In the genomic region with DNA sequence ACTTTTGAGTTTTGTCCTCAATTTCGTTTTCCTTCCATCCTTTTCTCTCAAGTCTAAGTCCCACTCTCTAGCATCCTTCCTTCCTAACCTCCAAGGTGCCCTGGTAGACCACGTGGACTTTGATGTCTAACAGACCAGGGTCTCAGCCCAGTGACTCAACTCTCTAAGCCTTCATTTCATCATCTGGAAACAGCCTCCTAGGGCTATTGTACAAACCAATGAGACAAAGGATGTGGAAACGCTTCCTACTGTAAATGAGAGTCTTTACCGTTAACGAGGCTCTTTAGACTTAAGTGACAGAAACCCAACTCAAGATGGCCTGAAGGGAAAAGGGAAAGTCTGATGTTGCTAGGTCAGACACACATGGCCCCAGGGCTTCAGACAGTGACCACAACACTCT, we compare ENCODE assay signal across 15 cellular contexts. TPM values are rescaled to one million over a fixed set of nuclear protein-coding genes. Genes with fewer than 3 reads are reported as not detected.
DNase-seq lines count a peak whose midpoint lies in the region; ATAC-seq and TF ChIP-seq lines count a peak whose summit lies in the region.
"Had no signal": no experiment of that assay in that cellular context is flagged by ENCODE, and none has a peak within 500 bp of the region (broad histone marks: within the 10 kb centered on the region; RNA-seq: fewer than 3 reads in every experiment).

No MANE protein-coding gene starts in this region.

- H3K36me3 Mint-ChIP-seq in activated T-cell treated with anti-CD3 and anti-CD28 coated beads, Interleukin-2, amount 50 U/mL, for 4 hours (ENCODE audit: insufficient read depth), result no peaks in the 10 kb centered on the region
- H3K36me3 Mint-ChIP-seq in stimulated activated naive CD8-positive, alpha-beta T cell treated with anti-CD3 and anti-CD28 coated beads, Interleukin-15, Interleukin-2, amounts not matched to agents 100 ng/mL and 50 ng/mL, for 24 hours (ENCODE audit: low read depth), result no peaks in the 10 kb centered on the region
- H3K36me3 Mint-ChIP-seq in endodermal cell (ENCODE audit: low read depth), result no peaks in the 10 kb centered on the region

- no peak overlapping the region for H3K27ac ChIP-seq in endodermal cell (ENCODE audit: low read depth, low read length)
- H3K27ac ChIP-seq: left ventricle myocardium inferior had no signal

- no peaks in the 10 kb centered on the region for H3K9me3 Mint-ChIP-seq in activated T-cell treated with anti-CD3 and anti-CD28 coated beads, Interleukin-2, amount 50 U/mL, for 4 hours
- no peaks in the 10 kb centered on the region for H3K9me3 Mint-ChIP-seq in stimulated activated naive CD8-positive, alpha-beta T cell treated with anti-CD3 and anti-CD28 coated beads, Interleukin-15, Interleukin-2, amounts not matched to agents 100 ng/mL and 50 ng/mL, for 24 hours
- no peaks in the 10 kb centered on the region for H3K9me3 Mint-ChIP-seq in endodermal cell
- H3K9me3 Mint-ChIP-seq: activated B cell treated with CpG ODN at 0.5 μM for 24 hours had no signal

- no peaks in the 10 kb centered on the region for H3K36me3 ChIP-seq in endodermal cell (ENCODE audit: control insufficient read depth, insufficient read depth, low read length)
- H3K36me3 ChIP-seq: left ventricle myocardium inferior had no signal

- intact Hi-C loops in posterior cingulate gyrus (cut with DNase I), result no loop called here

- no peaks in the 10 kb centered on the region for H3K9me3 ChIP-seq in endodermal cell (ENCODE audit: control insufficient read depth, low read length)
- H3K9me3 ChIP-seq: left ventricle myocardium inferior had no signal

- H3K27ac Mint-ChIP-seq in stimulated activated naive CD8-positive, alpha-beta T cell treated with anti-CD3 and anti-CD28 coated beads, Interleukin-15, Interleukin-2, amounts not matched to agents 100 ng/mL and 50 ng/mL, for 24 hours, result peak overlapping the region; percentile 81
- no peak overlapping the region for H3K27ac Mint-ChIP-seq in endodermal cell
- H3K27ac Mint-ChIP-seq: activated B cell treated with CpG ODN at 0.5 μM for 24 hours; naive thymus-derived CD8-positive, alpha-beta T cell had no signal

- peak in 1 of 2 donors; percentile 58 for ATAC-seq in activated T-cell treated with anti-CD3 and anti-CD28 coated beads, Interleukin-2, amount 50 U/mL, for 4 hours
- ATAC-seq: naive thymus-derived CD8-positive, alpha-beta T cell had no signal

- peaks cover 3% of the 10 kb centered on the region for H3K4me1 ChIP-seq in endodermal cell (ENCODE audit: control insufficient read depth, insufficient read depth, low read length)
- H3K4me1 ChIP-seq: left ventricle myocardium inferior had no signal

- H3K4me1 Mint-ChIP-seq in activated T-cell treated with anti-CD3 and anti-CD28 coated beads, Interleukin-2, amount 50 U/mL, for 4 hours (ENCODE audit: low read depth), result peaks cover 8% of the 10 kb centered on the region
- peaks cover 15% of the 10 kb centered on the region for H3K4me1 Mint-ChIP-seq in stimulated activated naive CD8-positive, alpha-beta T cell treated with anti-CD3 and anti-CD28 coated beads, Interleukin-15, Interleukin-2, amounts not matched to agents 100 ng/mL and 50 ng/mL, for 24 hours (ENCODE audit: low read depth)
- peaks cover 16% of the 10 kb centered on the region for H3K4me1 Mint-ChIP-seq in endodermal cell
- H3K4me1 Mint-ChIP-seq: activated B cell treated with CpG ODN at 0.5 μM for 24 hours; naive thymus-derived CD8-positive, alpha-beta T cell had no signal

- no peak for TF ChIP-seq CTCF in endodermal cell (conservative IDR thresholded peaks at IDR 0.05)

- no peak overlapping the region for H3K4me3 ChIP-seq in endodermal cell (ENCODE audit: low read length)
- H3K4me3 ChIP-seq: left ventricle myocardium inferior had no signal

- WGBS in endodermal cell (ENCODE audit: insufficient coverage in 1 of 2, insufficient read length in 1 of 2), 2 experiments, result 84 to 86% methylated on average over 5 of the region's 5 CpGs

- H3K9ac ChIP-seq in endodermal cell (ENCODE audit: extremely low read depth, low read length, poor library complexity, severe bottlenecking), result no peak overlapping the region

- H3K27me3 Mint-ChIP-seq in activated T-cell treated with anti-CD3 and anti-CD28 coated beads, Interleukin-2, amount 50 U/mL, for 4 hours (ENCODE audit: low read depth), result peaks cover 30% of the 10 kb centered on the region
- H3K27me3 Mint-ChIP-seq in stimulated activated naive CD8-positive, alpha-beta T cell treated with anti-CD3 and anti-CD28 coated beads, Interleukin-15, Interleukin-2, amounts not matched to agents 100 ng/mL and 50 ng/mL, for 24 hours, result peaks cover 18% of the 10 kb centered on the region
- H3K27me3 Mint-ChIP-seq in endodermal cell (ENCODE audit: insufficient read depth), result peaks cover 32% of the 10 kb centered on the region

- H3K27me3 ChIP-seq in endodermal cell (ENCODE audit: control insufficient read depth, insufficient read depth, low read length, poor library complexity, severe bottlenecking), result no peaks in the 10 kb centered on the region

- H3K4me3 Mint-ChIP-seq in activated T-cell treated with anti-CD3 and anti-CD28 coated beads, Interleukin-2, amount 50 U/mL, for 4 hours, result peak overlapping the region; percentile 2
- peak overlapping the region; percentile 45 for H3K4me3 Mint-ChIP-seq in stimulated activated naive CD8-positive, alpha-beta T cell treated with anti-CD3 and anti-CD28 coated beads, Interleukin-15, Interleukin-2, amounts not matched to agents 100 ng/mL and 50 ng/mL, for 24 hours
- no peak overlapping the region for H3K4me3 Mint-ChIP-seq in endodermal cell
- H3K4me3 Mint-ChIP-seq: activated B cell treated with CpG ODN at 0.5 μM for 24 hours; naive thymus-derived CD8-positive, alpha-beta T cell had no signal

- DNase-seq in stimulated activated CD4-positive, alpha-beta T cell treated with anti-CD3 and anti-CD28 coated beads, Interleukin-12 subunit alpha, Interleukin-12 subunit beta, amount 100 ng/mL, for 48 hours (ENCODE audit: low read depth in 2 of 3, low spot score in 1 of 3), result peak; percentile 10 to 20 (median 11)
- DNase-seq in stimulated activated CD4-positive, alpha-beta T cell treated with anti-CD3 and anti-CD28 coated beads, Interleukin-4, amount 100 ng/mL, for 4 hours, result no peak
- DNase-seq in HK-2 (ENCODE audit: unreplicated experiment), result peak; percentile 7
- DNase-seq in activated T-cell treated with anti-CD3 and anti-CD28 coated beads, Interleukin-2, amount 50 U/mL, for 4 hours, result no peak
- no peak for DNase-seq in posterior cingulate gyrus
- no peak for DNase-seq in medulla oblongata (ENCODE audit: extremely low spot score)
- DNase-seq in endodermal cell, result no peak
- DNase-seq: activated B cell treated with CpG ODN at 0.5 μM for 24 hours; C1 segment of cervical spinal cord; head of caudate nucleus; left ventricle myocardium inferior; naive thymus-derived CD8-positive, alpha-beta T cell; retina had no signal

RNA-seq across cellular contexts. Expression of a gene that starts 49.2 kb away (rescaled TPM):
- total RNA-seq in activated T-cell treated with anti-CD3 and anti-CD28 coated beads, Interleukin-2, amount 50 U/mL, for 4 hours, result under 1 TPM in 1 of 3 donors, not detected in 2; 0.05 TPM
- not detected for total RNA-seq in endodermal cell
- polyA plus RNA-seq in endodermal cell (2013, experiment 1 of 2), result 9.9 TPM
- polyA plus RNA-seq in endodermal cell (2013, experiment 2 of 2), result 10.4 TPM
- total RNA-seq: activated B cell treated with CpG ODN at 0.5 μM for 24 hours; chondrocyte; left ventricle myocardium inferior; naive thymus-derived CD8-positive, alpha-beta T cell had no signal
- polyA plus RNA-seq: naive thymus-derived CD8-positive, alpha-beta T cell had no signal

Comparison
In these comparisons a context has a peak if more than half of its experiments do, and no peak if none do; other contexts are left out.
1. DNase-seq: peak in stimulated activated CD4-positive, alpha-beta T cell treated with anti-CD3 and anti-CD28 coated beads, Interleukin-12 subunit alpha, Interleukin-12 subunit beta, amount 100 ng/mL, for 48 hours (3 of 3) and HK-2 (single experiment); none in stimulated activated CD4-positive, alpha-beta T cell treated with anti-CD3 and anti-CD28 coated beads, Interleukin-4, amount 100 ng/mL, for 4 hours (0 of 2), activated T-cell treated with anti-CD3 and anti-CD28 coated beads, Interleukin-2, amount 50 U/mL, for 4 hours (single experiment), posterior cingulate gyrus (0 of 10), medulla oblongata (single experiment) and endodermal cell (single experiment).